1 cellular context compared by ENCODE assay signal in genomic region chr16:75043175-75043937, GRCh38.
A peak's percentile ranks its signal among the peaks of the same experiment; 100 is the strongest.
TF ChIP-seq lines count a peak whose summit lies in the region.

No MANE protein-coding gene starts in this region.

TF ChIP-seq in GM12878, 131 proteins besides CTCF, POLR2A, EP300 and RAD21 (continued from another document):
- TF ChIP-seq CUX1 (IDR thresholded peaks at IDR 0.05; ENCODE audit: insufficient replicate concordance, low read depth, low read length) (no peak), USF1 (IDR thresholded peaks at IDR 0.05; ENCODE audit: borderline replicate concordance, extremely low read length, insufficient read depth, low read depth, low read length) (no peak), PBX3 (IDR thresholded peaks at IDR 0.05; ENCODE audit: insufficient replicate concordance, low read depth, low read length) (no peak), EZH2 (IDR thresholded peaks at IDR 0.05; ENCODE audit: borderline replicate concordance, control insufficient read depth, low read depth, low read length) (no peak), PAX5 (IDR thresholded peaks at IDR 0.05; ENCODE audit: borderline replicate concordance, low read depth, low read length) (peak; percentile 88; the same call in 1 of the 2 replicates), BACH1 (IDR thresholded peaks at IDR 0.05; ENCODE audit: borderline replicate concordance) (no peak), NFXL1 (IDR thresholded peaks at IDR 0.05; ENCODE audit: borderline replicate concordance) (no peak), E4F1 (IDR thresholded peaks at IDR 0.05; ENCODE audit: borderline replicate concordance, partially characterized antibody) (no peak), RELB (IDR thresholded peaks at IDR 0.05; ENCODE audit: low read depth) (no peak), BCLAF1 (IDR thresholded peaks at IDR 0.05) (no peak), ATF2 (IDR thresholded peaks at IDR 0.05; ENCODE audit: low read length) (no peak), ATF7 (IDR thresholded peaks at IDR 0.05; ENCODE audit: low read depth) (no peak), RUNX3 (IDR thresholded peaks at IDR 0.05; ENCODE audit: low read length) (peak; percentile 59), USF2 (IDR thresholded peaks at IDR 0.05; ENCODE audit: borderline replicate concordance, low read depth, low read length) (no peak), DPF2 (IDR thresholded peaks at IDR 0.05) (0 out of 2 replicates have a peak, but pooled peaks have one; percentile 4), MTA2 (IDR thresholded peaks at IDR 0.05; ENCODE audit: low read depth) (no peak), STAT1 (conservative IDR thresholded peaks at IDR 0.05) (no peak), CBFB (IDR thresholded peaks at IDR 0.05; ENCODE audit: low read depth) (no peak), ZNF384 (IDR thresholded peaks at IDR 0.05; ENCODE audit: borderline replicate concordance, low read depth, low read length) (peak; percentile 59; the same call in 1 of the 2 replicates)
